Comparison of ENCODE assay signal across 1 cellular context in the genomic region with DNA sequence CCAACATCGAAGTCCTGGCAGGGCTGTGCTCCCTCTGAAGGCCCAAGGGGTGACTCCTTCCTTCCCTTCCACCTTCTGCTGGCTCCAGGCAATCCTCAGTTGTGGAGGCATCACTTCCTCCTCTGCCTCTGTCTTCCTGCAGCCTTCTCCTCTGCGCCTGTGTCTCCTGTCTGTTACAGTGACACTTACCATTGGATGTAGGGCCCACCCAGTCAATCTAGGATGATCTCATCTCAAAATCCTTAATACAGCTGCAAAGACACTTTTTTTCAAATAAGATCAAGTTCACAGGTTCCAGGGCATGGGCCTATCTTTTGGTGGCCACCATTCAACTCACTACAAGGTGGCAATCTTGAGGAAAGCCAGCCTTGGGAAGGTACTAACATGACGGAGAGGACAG.
TF ChIP-seq lines count a peak whose summit lies in the region.

No MANE protein-coding gene starts in this region.

TF ChIP-seq in H1, 55 proteins besides CTCF, POLR2A, EP300 and RAD21:
- TF ChIP-seq RXRA (IDR thresholded peaks at IDR 0.05; ENCODE audit: insufficient read depth, low read depth, low read length) (no peak), BACH1 (IDR thresholded peaks at IDR 0.05; ENCODE audit: low read length) (no peak), TCF12 (IDR thresholded peaks at IDR 0.05; ENCODE audit: low read depth, low read length) (no peak), FOSL1 (IDR thresholded peaks at IDR 0.05; ENCODE audit: insufficient read depth, low read depth, low read length) (no peak), KDM5A (IDR thresholded peaks at IDR 0.05; ENCODE audit: low read length) (no peak), HDAC2 (IDR thresholded peaks at IDR 0.05; ENCODE audit: borderline replicate concordance in 1 of 2, low read depth in 2 of 2, low read length in 2 of 2) (no peak), RNF2 (IDR thresholded peaks at IDR 0.05; ENCODE audit: borderline replicate concordance, low read depth, low read length, missing control alignments, poor library complexity, severe bottlenecking) (no peak), SAP30 (IDR thresholded peaks at IDR 0.05; ENCODE audit: insufficient read depth, insufficient replicate concordance, low read length) (no peak), PHF8 (conservative IDR thresholded peaks at IDR 0.05; ENCODE audit: low read depth, low read length) (no peak), POLR2AphosphoS5 (IDR thresholded peaks at IDR 0.05; ENCODE audit: low read depth, low read length) (no peak), CREB1 (IDR thresholded peaks at IDR 0.05) (no peak), JUN (IDR thresholded peaks at IDR 0.05; ENCODE audit: low read depth, low read length) (no peak), HDAC6 (IDR thresholded peaks at IDR 0.05; ENCODE audit: low read depth, low read length) (no peak), CBX8 (IDR thresholded peaks at IDR 0.05; ENCODE audit: borderline replicate concordance, low read depth, low read length) (no peak)
- TF ChIP-seq, protein P1, sequence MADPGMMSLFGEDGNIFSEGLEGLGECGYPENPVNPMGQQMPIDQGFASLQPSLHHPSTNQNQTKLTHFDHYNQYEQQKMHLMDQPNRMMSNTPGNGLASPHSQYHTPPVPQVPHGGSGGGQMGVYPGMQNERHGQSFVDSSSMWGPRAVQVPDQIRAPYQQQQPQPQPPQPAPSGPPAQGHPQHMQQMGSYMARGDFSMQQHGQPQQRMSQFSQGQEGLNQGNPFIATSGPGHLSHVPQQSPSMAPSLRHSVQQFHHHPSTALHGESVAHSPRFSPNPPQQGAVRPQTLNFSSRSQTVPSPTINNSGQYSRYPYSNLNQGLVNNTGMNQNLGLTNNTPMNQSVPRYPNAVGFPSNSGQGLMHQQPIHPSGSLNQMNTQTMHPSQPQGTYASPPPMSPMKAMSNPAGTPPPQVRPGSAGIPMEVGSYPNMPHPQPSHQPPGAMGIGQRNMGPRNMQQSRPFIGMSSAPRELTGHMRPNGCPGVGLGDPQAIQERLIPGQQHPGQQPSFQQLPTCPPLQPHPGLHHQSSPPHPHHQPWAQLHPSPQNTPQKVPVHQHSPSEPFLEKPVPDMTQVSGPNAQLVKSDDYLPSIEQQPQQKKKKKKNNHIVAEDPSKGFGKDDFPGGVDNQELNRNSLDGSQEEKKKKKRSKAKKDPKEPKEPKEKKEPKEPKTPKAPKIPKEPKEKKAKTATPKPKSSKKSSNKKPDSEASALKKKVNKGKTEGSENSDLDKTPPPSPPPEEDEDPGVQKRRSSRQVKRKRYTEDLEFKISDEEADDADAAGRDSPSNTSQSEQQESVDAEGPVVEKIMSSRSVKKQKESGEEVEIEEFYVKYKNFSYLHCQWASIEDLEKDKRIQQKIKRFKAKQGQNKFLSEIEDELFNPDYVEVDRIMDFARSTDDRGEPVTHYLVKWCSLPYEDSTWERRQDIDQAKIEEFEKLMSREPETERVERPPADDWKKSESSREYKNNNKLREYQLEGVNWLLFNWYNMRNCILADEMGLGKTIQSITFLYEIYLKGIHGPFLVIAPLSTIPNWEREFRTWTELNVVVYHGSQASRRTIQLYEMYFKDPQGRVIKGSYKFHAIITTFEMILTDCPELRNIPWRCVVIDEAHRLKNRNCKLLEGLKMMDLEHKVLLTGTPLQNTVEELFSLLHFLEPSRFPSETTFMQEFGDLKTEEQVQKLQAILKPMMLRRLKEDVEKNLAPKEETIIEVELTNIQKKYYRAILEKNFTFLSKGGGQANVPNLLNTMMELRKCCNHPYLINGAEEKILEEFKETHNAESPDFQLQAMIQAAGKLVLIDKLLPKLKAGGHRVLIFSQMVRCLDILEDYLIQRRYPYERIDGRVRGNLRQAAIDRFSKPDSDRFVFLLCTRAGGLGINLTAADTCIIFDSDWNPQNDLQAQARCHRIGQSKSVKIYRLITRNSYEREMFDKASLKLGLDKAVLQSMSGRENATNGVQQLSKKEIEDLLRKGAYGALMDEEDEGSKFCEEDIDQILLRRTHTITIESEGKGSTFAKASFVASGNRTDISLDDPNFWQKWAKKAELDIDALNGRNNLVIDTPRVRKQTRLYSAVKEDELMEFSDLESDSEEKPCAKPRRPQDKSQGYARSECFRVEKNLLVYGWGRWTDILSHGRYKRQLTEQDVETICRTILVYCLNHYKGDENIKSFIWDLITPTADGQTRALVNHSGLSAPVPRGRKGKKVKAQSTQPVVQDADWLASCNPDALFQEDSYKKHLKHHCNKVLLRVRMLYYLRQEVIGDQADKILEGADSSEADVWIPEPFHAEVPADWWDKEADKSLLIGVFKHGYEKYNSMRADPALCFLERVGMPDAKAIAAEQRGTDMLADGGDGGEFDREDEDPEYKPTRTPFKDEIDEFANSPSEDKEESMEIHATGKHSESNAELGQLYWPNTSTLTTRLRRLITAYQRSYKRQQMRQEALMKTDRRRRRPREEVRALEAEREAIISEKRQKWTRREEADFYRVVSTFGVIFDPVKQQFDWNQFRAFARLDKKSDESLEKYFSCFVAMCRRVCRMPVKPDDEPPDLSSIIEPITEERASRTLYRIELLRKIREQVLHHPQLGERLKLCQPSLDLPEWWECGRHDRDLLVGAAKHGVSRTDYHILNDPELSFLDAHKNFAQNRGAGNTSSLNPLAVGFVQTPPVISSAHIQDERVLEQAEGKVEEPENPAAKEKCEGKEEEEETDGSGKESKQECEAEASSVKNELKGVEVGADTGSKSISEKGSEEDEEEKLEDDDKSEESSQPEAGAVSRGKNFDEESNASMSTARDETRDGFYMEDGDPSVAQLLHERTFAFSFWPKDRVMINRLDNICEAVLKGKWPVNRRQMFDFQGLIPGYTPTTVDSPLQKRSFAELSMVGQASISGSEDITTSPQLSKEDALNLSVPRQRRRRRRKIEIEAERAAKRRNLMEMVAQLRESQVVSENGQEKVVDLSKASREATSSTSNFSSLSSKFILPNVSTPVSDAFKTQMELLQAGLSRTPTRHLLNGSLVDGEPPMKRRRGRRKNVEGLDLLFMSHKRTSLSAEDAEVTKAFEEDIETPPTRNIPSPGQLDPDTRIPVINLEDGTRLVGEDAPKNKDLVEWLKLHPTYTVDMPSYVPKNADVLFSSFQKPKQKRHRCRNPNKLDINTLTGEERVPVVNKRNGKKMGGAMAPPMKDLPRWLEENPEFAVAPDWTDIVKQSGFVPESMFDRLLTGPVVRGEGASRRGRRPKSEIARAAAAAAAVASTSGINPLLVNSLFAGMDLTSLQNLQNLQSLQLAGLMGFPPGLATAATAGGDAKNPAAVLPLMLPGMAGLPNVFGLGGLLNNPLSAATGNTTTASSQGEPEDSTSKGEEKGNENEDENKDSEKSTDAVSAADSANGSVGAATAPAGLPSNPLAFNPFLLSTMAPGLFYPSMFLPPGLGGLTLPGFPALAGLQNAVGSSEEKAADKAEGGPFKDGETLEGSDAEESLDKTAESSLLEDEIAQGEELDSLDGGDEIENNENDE (IDR thresholded peaks at IDR 0.05; ENCODE audit: insufficient replicate concordance, low read length) = no peak
